Comparison of ENCODE assay signal across 1 cellular context in genomic region chr2:231412616-231412963, GRCh38.
TF ChIP-seq lines count a peak whose summit lies in the region.

No MANE protein-coding gene starts in this region.

TF ChIP-seq in GM23338, 12 proteins besides CTCF, POLR2A, EP300 and RAD21 (continued from another document):
- TF ChIP-seq REST (IDR thresholded peaks at IDR 0.05; ENCODE audit: unreplicated experiment): no peak
- TF ChIP-seq EZH2 (IDR thresholded peaks at IDR 0.05; ENCODE audit: low read depth, unreplicated experiment): no peak
- TF ChIP-seq JUNB (IDR thresholded peaks at IDR 0.05; ENCODE audit: unreplicated experiment): no peak
- no peak for TF ChIP-seq ZNF331 (CRISPR knock-in tag; IDR thresholded peaks at IDR 0.05; ENCODE audit: low read depth)
- TF ChIP-seq STAT1 (IDR thresholded peaks at IDR 0.05; ENCODE audit: unreplicated experiment): no peak
- no peak for TF ChIP-seq ETS1 (IDR thresholded peaks at IDR 0.05)
- TF ChIP-seq ZNF462 (CRISPR knock-in tag; IDR thresholded peaks at IDR 0.05): no peak
